In genomic region chr6:42566614-42567208, GRCh38 we compare ENCODE assay signal across 14 cellular contexts. TPM values are rescaled to one million over a fixed set of nuclear protein-coding genes. Genes with fewer than 3 reads are reported as not detected.
DNase-seq lines count a peak whose midpoint lies in the region; ATAC-seq and TF ChIP-seq lines count a peak whose summit lies in the region.
"Had no signal": no experiment of that assay in that cellular context is flagged by ENCODE, and none has a peak within 500 bp of the region (broad histone marks: within the 10 kb centered on the region; RNA-seq: fewer than 3 reads in every experiment).

No MANE protein-coding gene starts in this region.

- no peak for DNase-seq in activated naive CD8-positive, alpha-beta T cell treated with anti-CD3 and anti-CD28 coated beads, Interleukin-2, amount 10 ng/mL, durations not matched to agents 7 days and 5 days
- DNase-seq in nephron progenitor cell (no peak), Ammon's horn (ENCODE audit: low spot score) (no peak), DMS 273 treated with DMSO at 0.1 percent for 48 hours (lab: John Stamatoyannopoulos, UW) (no peak)
- no peak for DNase-seq in stimulated activated naive CD4-positive, alpha-beta T cell treated with Interleukin-2 at 50 U/mL for 16 hours (lab: John Stamatoyannopoulos, UW)
- DNase-seq: mesendoderm; NCI-H2107; NK-92 treated with Interleukin-12 subunit alpha and Interleukin-12 subunit beta, amount 100 ng/mL, for 24 hours; stimulated activated naive CD4-positive, alpha-beta T cell had no signal

- H3K4me3 Mint-ChIP-seq in IgD-negative memory B cell (peak overlapping the region in 3 of 4 donors; percentile 18 to 97 (median 95)), nephron progenitor cell (peak overlapping the region; percentile 52)
- peak overlapping the region; percentile 100 for H3K4me3 Mint-ChIP-seq in activated naive CD8-positive, alpha-beta T cell treated with anti-CD3 and anti-CD28 coated beads, Interleukin-2, amount 10 ng/mL, durations not matched to agents 7 days and 5 days

- ATAC-seq in activated naive CD8-positive, alpha-beta T cell treated with anti-CD3 and anti-CD28 coated beads, Interleukin-2, amount 10 ng/mL, durations not matched to agents 7 days and 5 days (ENCODE audit: low read depth) = no peak
- no peak for ATAC-seq in GM21390 (IDR thresholded peaks at IDR 0.05; ENCODE audit: unreplicated experiment)
- ATAC-seq: activated CD4-positive, CD25-positive, alpha-beta regulatory T cell treated with anti-CD3 and anti-CD28 coated beads, Interleukin-2, amount 50 U/mL, for 24 hours; SK-N-SH treated with all-trans-retinoic acid at 6 μM for 48 hours had no signal

- H3K27ac Mint-ChIP-seq in IgD-negative memory B cell (peak overlapping the region; percentile 24 to 53 (median 45)), nephron progenitor cell (no peak overlapping the region)
- peak overlapping the region; percentile 98 for H3K27ac Mint-ChIP-seq in activated naive CD8-positive, alpha-beta T cell treated with anti-CD3 and anti-CD28 coated beads, Interleukin-2, amount 10 ng/mL, durations not matched to agents 7 days and 5 days

- peaks cover 30 to 34% (median 31%) of the 10 kb centered on the region in 3 donors for H3K4me1 Mint-ChIP-seq in IgD-negative memory B cell
- H3K4me1 Mint-ChIP-seq in activated naive CD8-positive, alpha-beta T cell treated with anti-CD3 and anti-CD28 coated beads, Interleukin-2, amount 10 ng/mL, durations not matched to agents 7 days and 5 days = peaks cover 33% of the 10 kb centered on the region
- peaks cover 27% of the 10 kb centered on the region for H3K4me1 Mint-ChIP-seq in nephron progenitor cell

- no peaks in the 10 kb centered on the region for H3K9me3 Mint-ChIP-seq in IgD-negative memory B cell
- no peaks in the 10 kb centered on the region for H3K9me3 Mint-ChIP-seq in activated naive CD8-positive, alpha-beta T cell treated with anti-CD3 and anti-CD28 coated beads, Interleukin-2, amount 10 ng/mL, durations not matched to agents 7 days and 5 days
- peaks cover 4% of the 10 kb centered on the region for H3K9me3 Mint-ChIP-seq in nephron progenitor cell

- POLR2A ChIA-PET in activated naive CD8-positive, alpha-beta T cell treated with anti-CD3 and anti-CD28 coated beads, Interleukin-2, amount 10 ng/mL, durations not matched to agents 7 days and 5 days (lab: Charles Lee) = interaction anchor here (0.7 kb wide), 1 partner anchor 11 kb away, joined by 3 read pairs; no protein-coding TSS in a partner anchor

- TF ChIP-seq CTCF in C4-2B (conservative IDR thresholded peaks at IDR 0.05) = no peak
- TF ChIP-seq CTCF in nephron progenitor cell (IDR thresholded peaks at IDR 0.05) = no peak

- H3K27me3 Mint-ChIP-seq in IgD-negative memory B cell (no peaks in the 10 kb centered on the region), nephron progenitor cell (ENCODE audit: low read depth, poor library complexity) (no peaks in the 10 kb centered on the region)
- no peaks in the 10 kb centered on the region for H3K27me3 Mint-ChIP-seq in activated naive CD8-positive, alpha-beta T cell treated with anti-CD3 and anti-CD28 coated beads, Interleukin-2, amount 10 ng/mL, durations not matched to agents 7 days and 5 days

- no peaks in the 10 kb centered on the region for H3K36me3 Mint-ChIP-seq in IgD-negative memory B cell
- peaks cover 15% of the 10 kb centered on the region for H3K36me3 Mint-ChIP-seq in activated naive CD8-positive, alpha-beta T cell treated with anti-CD3 and anti-CD28 coated beads, Interleukin-2, amount 10 ng/mL, durations not matched to agents 7 days and 5 days
- peaks cover 35% of the 10 kb centered on the region for H3K36me3 Mint-ChIP-seq in nephron progenitor cell (ENCODE audit: low read depth)

- peak overlapping the region; percentile 23; the same call in 1 of the 2 replicates for H3K27ac ChIP-seq in C4-2B

RNA-seq across cellular contexts. Expression of gene UBR2, which starts 2.9 kb away (rescaled TPM):
- polyA plus RNA-seq in IgD-negative memory B cell = 11.6 TPM
- total RNA-seq in activated naive CD8-positive, alpha-beta T cell treated with anti-CD3 and anti-CD28 coated beads, Interleukin-2, amount 10 ng/mL, durations not matched to agents 7 days and 5 days = 10 to 100 TPM; 37.2 to 38.6 TPM
